Comparison of ENCODE assay signal across 8 cellular contexts in genomic region chr17:4584125-4584834, GRCh38. TPM values are rescaled to one million over a fixed set of nuclear protein-coding genes. Genes with fewer than 3 reads are reported as not detected.
A peak's percentile ranks its signal among the peaks of the same experiment; 100 is the strongest.
DNase-seq lines count a peak whose midpoint lies in the region; ATAC-seq, FAIRE-seq and TF ChIP-seq lines count a peak whose summit lies in the region.

TSS of gene SMTNL2 (plus strand) at chr17:4584529. CDS start at chr17:4584606, 77 bp downstream.

- H3K4me3 ChIP-seq in CD4-positive, CD25-positive, alpha-beta regulatory T cell (ENCODE audit: low read depth, low read length) = no peak within 1 kb of the TSS
- H3K4me3 ChIP-seq in endothelial cell of umbilical vein (replicated peaks in 1 of 3; ENCODE audit: insufficient read depth in 1 of 3, low read depth in 1 of 3, low read length in 3 of 3) = peak within 1 kb of the TSS in 1 of 3 experiments; percentile 37
- peak within 1 kb of the TSS; percentile 32 to 89 for H3K4me3 ChIP-seq in neuronal stem cell (ENCODE audit: low read length in 2 of 2)

- CTCF ChIA-PET in endothelial cell of umbilical vein (lab: Charles Lee) = interaction anchor here (0.8 to 2.2 kb wide), 2 partner anchors 11 to 17 kb away, joined by 4 to 24 read pairs; no protein-coding TSS in a partner anchor

- peak within 1 kb of the TSS; percentile 68 for H3K23ac ChIP-seq in neuronal stem cell (ENCODE audit: low read depth, low read length, poor library complexity)

- H4K20me1 ChIP-seq in endothelial cell of umbilical vein (replicated peaks; ENCODE audit: control insufficient read depth, extremely low read depth, insufficient read depth, low read length) = no peaks in the 10 kb centered on the region

- intact Hi-C loops in endothelial cell of umbilical vein (cut with micrococcal nuclease) = no loop called here

- H3K9ac ChIP-seq in endothelial cell of umbilical vein (replicated peaks; ENCODE audit: extremely low read depth, insufficient read depth, low read length) (no peak within 1 kb of the TSS), neuronal stem cell (ENCODE audit: low read depth, low read length, poor library complexity) (peak within 1 kb of the TSS; percentile 97)

- no peak for FAIRE-seq in endothelial cell of umbilical vein (lab: Jason Lieb, UNC)

- peak within 1 kb of the TSS; percentile 93 for H2AK5ac ChIP-seq in neuronal stem cell (ENCODE audit: low read depth, low read length)

- no peaks in the 10 kb centered on the region for H3K9me3 ChIP-seq in CD4-positive, CD25-positive, alpha-beta regulatory T cell (ENCODE audit: control insufficient read depth in 2 of 2, low read length in 2 of 2)
- no peaks in the 10 kb centered on the region for H3K9me3 ChIP-seq in endothelial cell of umbilical vein (replicated peaks; ENCODE audit: control insufficient read depth, insufficient read depth, low read length)
- H3K9me3 ChIP-seq in neuronal stem cell (replicated peaks in 1 of 2; ENCODE audit: control insufficient read depth in 2 of 2, insufficient read depth in 1 of 2, low read depth in 1 of 2, low read length in 2 of 2) = peaks cover 0 to 4% of the 10 kb centered on the region in 2 donors

- peaks cover 10% of the 10 kb centered on the region for H3K79me1 ChIP-seq in neuronal stem cell (ENCODE audit: low read depth, low read length)

- H2AFZ ChIP-seq in endothelial cell of umbilical vein (ENCODE audit: low read depth, low read length) (no peak within 1 kb of the TSS), neuronal stem cell (ENCODE audit: low read length) (peak within 1 kb of the TSS; percentile 90)

- no peak within 1 kb of the TSS for H4K91ac ChIP-seq in neuronal stem cell (ENCODE audit: low read depth, low read length, poor library complexity)

- TF ChIP-seq POLR2A in endothelial cell of umbilical vein (IDR thresholded peaks at IDR 0.05; ENCODE audit: low read depth, low read length) = no peak

- H3K36me3 ChIP-seq in CD4-positive, CD25-positive, alpha-beta regulatory T cell (ENCODE audit: control insufficient read depth, insufficient read depth, low read length) = no peaks in the 10 kb centered on the region
- H3K36me3 ChIP-seq in endothelial cell of umbilical vein (ENCODE audit: control insufficient read depth in 2 of 2, extremely low read depth in 1 of 2, insufficient read depth in 2 of 2, low read length in 2 of 2) (no peaks in the 10 kb centered on the region), neuronal stem cell (replicated peaks in 1 of 2; ENCODE audit: control insufficient read depth in 2 of 2, insufficient read depth in 2 of 2, low read length in 2 of 2) (no peaks in the 10 kb centered on the region)

- H3K4me1 Mint-ChIP-seq in CD4-positive, CD25-positive, alpha-beta regulatory T cell = peaks cover 0 to 5% (median 2%) of the 10 kb centered on the region in 4 donors

- H3K4me2 ChIP-seq in endothelial cell of umbilical vein (ENCODE audit: insufficient read depth, low read length) (no peak within 1 kb of the TSS), neuronal stem cell (ENCODE audit: insufficient read depth, low read length, poor library complexity, severe bottlenecking) (peak within 1 kb of the TSS; percentile 100)

- H3K4me3 Mint-ChIP-seq in CD4-positive, CD25-positive, alpha-beta regulatory T cell = peak within 1 kb of the TSS in 3 of 4 donors; percentile 54 to 87 (median 73)

- no peaks in the 10 kb centered on the region for H3K36me3 Mint-ChIP-seq in CD4-positive, CD25-positive, alpha-beta regulatory T cell

- peak within 1 kb of the TSS; percentile 65 for H4K8ac ChIP-seq in neuronal stem cell (ENCODE audit: low read depth, low read length)

- H2BK5ac ChIP-seq in neuronal stem cell (ENCODE audit: low read length) = peak within 1 kb of the TSS; percentile 90

- no TSS peak for BruUV-seq in endothelial cell of umbilical vein (replicated peaks; lab: Mats Ljungman, UMichigan)

- DNase-seq in CD4-positive, CD25-positive, alpha-beta regulatory T cell = no peak
- DNase-seq in NCI-H2171 treated with DMSO at 0.1 percent for 48 hours (lab: John Stamatoyannopoulos, UW) = peak; percentile 63
- no peak for DNase-seq in endothelial cell of umbilical vein (ENCODE audit: low read depth, low spot score)
- no peak for DNase-seq in neuronal stem cell (ENCODE audit: low spot score)
- no peak for DNase-seq in RPMI8226
- no peak for DNase-seq in NCI-H345 treated with DMSO at 0.1 percent for 48 hours (lab: John Stamatoyannopoulos, UW; ENCODE audit: unreplicated experiment)
- no peak for DNase-seq in hepatic stellate cell (ENCODE audit: low spot score)

- peaks cover 6% of the 10 kb centered on the region for H3K4me1 ChIP-seq in CD4-positive, CD25-positive, alpha-beta regulatory T cell (ENCODE audit: control insufficient read depth, insufficient read depth, low read length, poor library complexity, severe bottlenecking)
- H3K4me1 ChIP-seq in endothelial cell of umbilical vein (ENCODE audit: control insufficient read depth, extremely low read depth, insufficient read depth, low read length) (no peaks in the 10 kb centered on the region), neuronal stem cell (ENCODE audit: control insufficient read depth in 2 of 2, insufficient read depth in 1 of 2, low read depth in 1 of 2, low read length in 2 of 2) (peaks cover 7 to 19% of the 10 kb centered on the region in 2 donors)

- H3K79me2 ChIP-seq in endothelial cell of umbilical vein (ENCODE audit: control insufficient read depth, insufficient read depth, low read length) = no peaks in the 10 kb centered on the region

- no peaks in the 10 kb centered on the region for H3K9me3 Mint-ChIP-seq in CD4-positive, CD25-positive, alpha-beta regulatory T cell

- peak within 1 kb of the TSS; percentile 100 for H3K14ac ChIP-seq in neuronal stem cell (ENCODE audit: low read length)

- WGBS in neuronal stem cell (ENCODE audit: extremely low coverage in 2 of 2, insufficient read length in 2 of 2, insufficient replicate concordance in 1 of 2), 2 donors = no CpG with 5 or more reads among the region's 88 CpGs

- ATAC-seq in CD4-positive, CD25-positive, alpha-beta regulatory T cell (ENCODE audit: low read depth in 2 of 2) = peak in 1 of 2 donors; percentile 19
- ATAC-seq in GM21723 (IDR thresholded peaks at IDR 0.05; ENCODE audit: unreplicated experiment) = no peak

- no peak for TF ChIP-seq CTCF in endothelial cell of umbilical vein (IDR thresholded peaks at IDR 0.05; ENCODE audit: extremely low read depth in 1 of 2, insufficient read depth in 1 of 2, low read depth in 1 of 2, low read length in 2 of 2)

- H3K27me3 ChIP-seq in CD4-positive, CD25-positive, alpha-beta regulatory T cell (ENCODE audit: control insufficient read depth, insufficient read depth, low read length) = peaks cover 2% of the 10 kb centered on the region
- H3K27me3 ChIP-seq in endothelial cell of umbilical vein (ENCODE audit: control insufficient read depth in 2 of 2, insufficient read depth in 2 of 2, low read length in 2 of 2) (peaks cover 29 to 35% of the 10 kb centered on the region in 2 experiments), neuronal stem cell (ENCODE audit: control insufficient read depth in 3 of 3, insufficient read depth in 3 of 3, low read depth in 1 of 3, low read length in 3 of 3) (peaks cover 4 to 93% (median 22%) of the 10 kb centered on the region in 3 experiments)

- peak within 1 kb of the TSS; percentile 99 for H3K18ac ChIP-seq in neuronal stem cell (ENCODE audit: low read length)

- peaks cover 32% of the 10 kb centered on the region for H3K27me3 Mint-ChIP-seq in CD4-positive, CD25-positive, alpha-beta regulatory T cell

- no peak within 1 kb of the TSS for H3K27ac ChIP-seq in CD4-positive, CD25-positive, alpha-beta regulatory T cell (ENCODE audit: insufficient read depth, low read length, poor library complexity, severe bottlenecking)
- H3K27ac ChIP-seq in endothelial cell of umbilical vein (ENCODE audit: insufficient read depth, low read depth, low read length) = no peak within 1 kb of the TSS
- no peak within 1 kb of the TSS for H3K27ac ChIP-seq in neuronal stem cell (replicated peaks; ENCODE audit: low read length)

- H2BK15ac ChIP-seq in neuronal stem cell (ENCODE audit: low read length) = peak within 1 kb of the TSS; percentile 91

- POLR2A ChIA-PET in endothelial cell of umbilical vein (lab: Charles Lee) = no interaction called here

- H3K27ac Mint-ChIP-seq in CD4-positive, CD25-positive, alpha-beta regulatory T cell = no peak within 1 kb of the TSS

- no peaks in the 10 kb centered on the region for H3K9me1 ChIP-seq in endothelial cell of umbilical vein (replicated peaks; ENCODE audit: control insufficient read depth, extremely low read depth, insufficient read depth, low read length)

- dilution Hi-C loops in endothelial cell of umbilical vein (cut with MboI; ENCODE audit: extremely low pct_ligation_motif_present, low sequenced_read_pairs) = no loop called here

- no peak within 1 kb of the TSS for H2BK120ac ChIP-seq in neuronal stem cell (ENCODE audit: low read depth, low read length)

- peak within 1 kb of the TSS; percentile 97 for H2BK12ac ChIP-seq in neuronal stem cell (ENCODE audit: low read length)

- H3K4ac ChIP-seq in neuronal stem cell (ENCODE audit: low read length) = no peak within 1 kb of the TSS

TF ChIP-seq in endothelial cell of umbilical vein, 7 proteins besides CTCF, POLR2A, EP300 and RAD21 (continues in another document):
- TF ChIP-seq MYC (IDR thresholded peaks at IDR 0.05; ENCODE audit: low read depth, low read length) = no peak
- TF ChIP-seq JUN (IDR thresholded peaks at IDR 0.05; ENCODE audit: borderline replicate concordance, insufficient read depth, insufficient read length, low read depth) = no peak
- no peak for TF ChIP-seq FOS (IDR thresholded peaks at IDR 0.05; ENCODE audit: borderline replicate concordance, insufficient read depth, low read length)
- TF ChIP-seq GATA2 (IDR thresholded peaks at IDR 0.05; ENCODE audit: insufficient read depth, insufficient read length, low read depth, low read length) = no peak
- TF ChIP-seq, protein P1, sequence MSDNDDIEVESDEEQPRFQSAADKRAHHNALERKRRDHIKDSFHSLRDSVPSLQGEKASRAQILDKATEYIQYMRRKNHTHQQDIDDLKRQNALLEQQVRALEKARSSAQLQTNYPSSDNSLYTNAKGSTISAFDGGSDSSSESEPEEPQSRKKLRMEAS (IDR thresholded peaks at IDR 0.05; ENCODE audit: insufficient read depth, insufficient read length) = no peak
- TF ChIP-seq EZH2 (IDR thresholded peaks at IDR 0.05; ENCODE audit: borderline replicate concordance, low read depth, low read length, severe bottlenecking) = peak; percentile 81

RNA-seq across cellular contexts. Expression of gene SMTNL2, which starts in this region (rescaled TPM):
- total RNA-seq in CD4-positive, CD25-positive, alpha-beta regulatory T cell = not detected
- not detected for polyA plus RNA-seq in CD4-positive, CD25-positive, alpha-beta regulatory T cell
- not detected in 2 replicates for total RNA-seq in endothelial cell of umbilical vein
- not detected in 2 replicates for polyA plus RNA-seq in endothelial cell of umbilical vein
- not detected in 2 replicates for polyA plus RNA-seq in endothelial cell of umbilical vein (2011; cell fraction: cytosol; rRNA removed)
- not detected in 2 replicates for polyA plus RNA-seq in endothelial cell of umbilical vein (2011; cell fraction: nucleus; rRNA removed)
- polyA plus RNA-seq in endothelial cell of umbilical vein (2012) = not detected in 2 replicates
- polyA minus RNA-seq in endothelial cell of umbilical vein = not detected in 2 replicates
- polyA minus RNA-seq in endothelial cell of umbilical vein (2011; cell fraction: cytosol; rRNA and poly(A)+ RNA removed) = not detected
- polyA minus RNA-seq in endothelial cell of umbilical vein (2011; cell fraction: nucleus; rRNA and poly(A)+ RNA removed) = not detected in 2 replicates
- 8.7 TPM for polyA plus RNA-seq in neuronal stem cell (2013, experiment 1 of 2)
- 9.0 TPM for polyA plus RNA-seq in neuronal stem cell (2013, experiment 2 of 2)
